ENCODE assay signal across 1 cellular context in the genomic region with DNA sequence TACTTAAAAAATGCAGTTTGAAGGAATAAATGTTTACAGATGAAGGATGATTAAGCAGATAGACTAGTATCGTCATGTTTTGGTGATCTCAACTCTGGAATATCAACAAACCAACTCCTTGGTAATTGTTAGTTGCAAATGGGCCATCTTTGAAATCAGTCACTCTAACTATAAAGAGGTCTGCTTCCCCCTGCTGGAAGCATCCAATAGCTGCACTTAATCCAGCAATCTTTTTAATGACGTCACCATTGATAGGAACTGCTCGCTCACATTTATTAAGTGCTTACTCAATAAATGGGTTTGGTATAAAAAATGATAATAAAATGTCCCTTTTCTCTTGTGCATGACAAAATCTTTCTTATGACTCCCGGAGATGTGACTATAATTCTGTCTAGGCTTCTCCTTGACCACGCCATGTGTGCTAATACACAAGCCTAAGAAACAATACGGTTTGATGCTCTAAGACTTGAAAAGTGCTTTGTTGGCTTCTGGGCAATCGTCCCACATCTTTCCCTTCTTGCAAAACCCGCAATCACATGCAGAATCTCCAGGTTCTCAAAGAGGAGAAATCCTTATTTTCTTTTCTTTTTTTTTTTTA.
TF ChIP-seq lines count a peak whose summit lies in the region.

No MANE protein-coding gene starts in this region.

TF ChIP-seq in K562, 482 proteins besides CTCF, POLR2A, EP300 and RAD21 (continued from another document):
- TF ChIP-seq CREM (IDR thresholded peaks at IDR 0.05; ENCODE audit: low read depth) (peak; percentile 72), MLX (CRISPR knock-in tag; conservative IDR thresholded peaks at IDR 0.05) (no peak), ATF1 (CRISPR knock-in tag; IDR thresholded peaks at IDR 0.05) (no peak), ATF1 (tag; IDR thresholded peaks at IDR 0.05) (peak; percentile 90)
- TF ChIP-seq, protein P1, sequence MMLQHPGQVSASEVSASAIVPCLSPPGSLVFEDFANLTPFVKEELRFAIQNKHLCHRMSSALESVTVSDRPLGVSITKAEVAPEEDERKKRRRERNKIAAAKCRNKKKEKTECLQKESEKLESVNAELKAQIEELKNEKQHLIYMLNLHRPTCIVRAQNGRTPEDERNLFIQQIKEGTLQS (IDR thresholded peaks at IDR 0.05) = peak; percentile 95
- TF ChIP-seq, protein P1 (CRISPR knock-in tag; conservative IDR thresholded peaks at IDR 0.05) = no peak
